8 cellular contexts compared by ENCODE assay signal in the genomic region with DNA sequence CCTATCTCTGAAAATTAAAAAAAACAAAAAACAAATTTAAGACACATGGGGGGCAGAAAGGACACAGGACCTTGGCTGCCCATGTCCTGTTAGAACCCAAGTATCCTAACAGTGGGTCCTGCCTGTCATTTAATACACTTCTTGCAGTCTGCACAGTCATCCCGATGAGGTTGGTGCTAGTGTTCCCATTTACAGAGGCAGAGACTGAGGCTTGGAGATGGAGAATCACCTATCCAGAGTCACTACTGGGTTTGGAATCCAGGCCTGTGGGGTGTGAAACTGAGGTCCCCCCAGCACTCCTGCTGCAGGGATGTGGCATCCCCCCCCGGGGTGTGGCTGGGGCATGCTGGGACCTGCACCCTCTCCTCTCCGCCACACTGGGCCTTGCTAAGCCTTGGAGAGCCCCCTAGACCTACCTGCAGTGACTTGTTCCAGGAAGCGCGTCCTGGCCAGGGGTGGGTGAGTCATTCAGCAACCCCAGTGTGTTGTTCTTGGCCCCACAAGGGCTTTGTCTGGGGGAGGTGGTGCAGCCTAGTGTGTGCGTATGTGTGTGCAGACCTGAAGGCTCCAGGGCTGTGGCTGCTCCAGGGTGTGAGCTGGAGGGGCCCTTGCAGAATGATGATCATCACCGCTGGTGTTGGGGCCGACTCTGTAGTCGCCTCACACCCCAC. TPM values are rescaled to one million over a fixed set of nuclear protein-coding genes. Genes with fewer than 3 reads are reported as not detected.
DNase-seq lines count a peak whose midpoint lies in the region; ATAC-seq, FAIRE-seq and TF ChIP-seq lines count a peak whose summit lies in the region.

No MANE protein-coding gene starts in this region.

- H3K4me3 ChIP-seq in adrenal gland, result no peak overlapping the region

- peaks cover 7 to 20% of the 10 kb centered on the region in 2 donors for H3K4me1 Mint-ChIP-seq in effector memory CD8-positive, alpha-beta T cell (ENCODE audit: low read depth in 2 of 2)

- no peaks in the 10 kb centered on the region for H3K9me3 Mint-ChIP-seq in effector memory CD8-positive, alpha-beta T cell

- peak overlapping the region in 1 of 2 donors; percentile 31 for H3K4me3 Mint-ChIP-seq in effector memory CD8-positive, alpha-beta T cell

- intact Hi-C loops in adrenal gland (cut with DNase I), result no loop called here

- peaks cover 4% of the 10 kb centered on the region for H3K36me3 Mint-ChIP-seq in effector memory CD8-positive, alpha-beta T cell (ENCODE audit: insufficient read depth)

- H3K27ac Mint-ChIP-seq in effector memory CD8-positive, alpha-beta T cell, result peak overlapping the region in 1 of 2 donors; percentile 68

- no peak overlapping the region for H3K27ac ChIP-seq in adrenal gland

- no peaks in the 10 kb centered on the region for H3K27me3 Mint-ChIP-seq in effector memory CD8-positive, alpha-beta T cell

- no peaks in the 10 kb centered on the region for H3K27me3 ChIP-seq in adrenal gland

- FAIRE-seq in RCC 7860 (lab: Jason Lieb, UNC), result no peak

- H3K36me3 ChIP-seq in adrenal gland (replicated peaks in 1 of 2), result no peaks in the 10 kb centered on the region

- H3K4me1 ChIP-seq in adrenal gland (replicated peaks in 1 of 2), result peaks cover 8 to 14% of the 10 kb centered on the region in 2 donors

- no peaks in the 10 kb centered on the region for H3K9me3 ChIP-seq in adrenal gland (replicated peaks in 1 of 3)

- DNase-seq in RCC 7860 (ENCODE audit: low spot score) (peak; percentile 75), adrenal gland (no peak), cerebellum (ENCODE audit: low spot score) (no peak)
- DNase-seq in effector memory CD8-positive, alpha-beta T cell, result peak; percentile 4 to 36 (median 8)
- peak; percentile 77 for DNase-seq in stimulated activated CD8-positive, alpha-beta memory T cell treated with anti-CD3 and anti-CD28 coated beads, Interleukin-4, amount 100 ng/mL, for 48 hours
- DNase-seq in effector CD8-positive, alpha-beta T cell (lab: John Stamatoyannopoulos, UW), result no peak

- ATAC-seq in GM18868 (IDR thresholded peaks at IDR 0.05; ENCODE audit: unreplicated experiment) (peak; percentile 98), HG02588 (IDR thresholded peaks at IDR 0.05; ENCODE audit: unreplicated experiment) (peak; percentile 88)
- peak; percentile 94 for ATAC-seq in effector memory CD8-positive, alpha-beta T cell (replicated peaks)

- no peak for TF ChIP-seq CTCF in adrenal gland (IDR thresholded peaks at IDR 0.05)

- 76 to 92% (median 88%) methylated on average over 5 to 9 of the region's 9 CpGs for WGBS in adrenal gland, 4 donors

- TF ChIP-seq POLR2A in adrenal gland (IDR thresholded peaks at IDR 0.05), result no peak

RNA-seq across cellular contexts. Expression of a gene that starts 49.7 kb away (rescaled TPM):
- total RNA-seq in adrenal gland (1 to 10 TPM in 6 of 8 donors, under 1 TPM in 2; 0.66 to 5.1 (median 2.0) TPM), cerebellum (3.4 TPM)
- polyA plus RNA-seq in adrenal gland, result 1 to 10 TPM; 1.0 to 1.3 (median 1.2) TPM

Comparison
In these comparisons a context has a peak if more than half of its experiments do, and no peak if none do; other contexts are left out.
1. DNase-seq: peak in RCC 7860 (single experiment), effector memory CD8-positive, alpha-beta T cell (3 of 3) and stimulated activated CD8-positive, alpha-beta memory T cell treated with anti-CD3 and anti-CD28 coated beads, Interleukin-4, amount 100 ng/mL, for 48 hours (single experiment); none in adrenal gland (0 of 7), effector CD8-positive, alpha-beta T cell (single experiment) and cerebellum (single experiment).
2. Peak in every context shown above with its lines, with median percentiles within 50 percentile points of each other: ATAC-seq.